Comparison of ENCODE assay signal across 2 cellular contexts in the genomic region with DNA sequence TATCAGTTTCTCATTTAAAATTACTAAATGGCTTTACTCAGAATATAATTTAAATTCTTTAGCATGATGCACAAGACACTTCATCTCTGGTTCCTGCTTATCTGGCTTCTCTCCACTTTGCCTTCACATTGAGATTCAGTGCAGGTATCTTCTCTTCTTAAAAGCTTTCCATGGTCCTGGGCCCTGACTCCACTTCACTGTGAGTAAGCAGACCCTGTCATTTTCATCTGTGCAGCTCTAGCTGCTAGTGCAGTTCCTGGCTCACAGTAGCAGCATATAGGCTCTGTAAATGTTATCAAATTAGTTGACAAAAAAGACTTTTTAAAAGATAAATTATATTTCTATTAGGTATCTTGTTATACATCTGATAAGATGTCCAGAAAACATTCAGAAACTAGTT.
TF ChIP-seq lines count a peak whose summit lies in the region.

No MANE protein-coding gene starts in this region.

TF ChIP-seq in GM23338, 12 proteins besides CTCF, POLR2A, EP300 and RAD21 (continued from another document):
- TF ChIP-seq EZH2 (IDR thresholded peaks at IDR 0.05; ENCODE audit: low read depth, unreplicated experiment) (no peak), JUNB (IDR thresholded peaks at IDR 0.05; ENCODE audit: unreplicated experiment) (no peak)
TF ChIP-seq in GM23338: peak in this region for 0.

TF ChIP-seq in GM12878, 131 proteins besides CTCF, POLR2A, EP300 and RAD21 (continued from another document):
- TF ChIP-seq, protein P1, sequence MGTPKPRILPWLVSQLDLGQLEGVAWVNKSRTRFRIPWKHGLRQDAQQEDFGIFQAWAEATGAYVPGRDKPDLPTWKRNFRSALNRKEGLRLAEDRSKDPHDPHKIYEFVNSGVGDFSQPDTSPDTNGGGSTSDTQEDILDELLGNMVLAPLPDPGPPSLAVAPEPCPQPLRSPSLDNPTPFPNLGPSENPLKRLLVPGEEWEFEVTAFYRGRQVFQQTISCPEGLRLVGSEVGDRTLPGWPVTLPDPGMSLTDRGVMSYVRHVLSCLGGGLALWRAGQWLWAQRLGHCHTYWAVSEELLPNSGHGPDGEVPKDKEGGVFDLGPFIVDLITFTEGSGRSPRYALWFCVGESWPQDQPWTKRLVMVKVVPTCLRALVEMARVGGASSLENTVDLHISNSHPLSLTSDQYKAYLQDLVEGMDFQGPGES (IDR thresholded peaks at IDR 0.05): no peak
- TF ChIP-seq RELA (IDR thresholded peaks at IDR 0.05; ENCODE audit: borderline replicate concordance, partially characterized antibody) (no peak), WRNIP1 (IDR thresholded peaks at IDR 0.05; ENCODE audit: borderline replicate concordance, low read depth, low read length) (no peak), POLR2AphosphoS2 (IDR thresholded peaks at IDR 0.05; ENCODE audit: low read depth, low read length) (no peak), NFIC (IDR thresholded peaks at IDR 0.05; ENCODE audit: low read depth, low read length) (no peak)
